In the genomic region with DNA sequence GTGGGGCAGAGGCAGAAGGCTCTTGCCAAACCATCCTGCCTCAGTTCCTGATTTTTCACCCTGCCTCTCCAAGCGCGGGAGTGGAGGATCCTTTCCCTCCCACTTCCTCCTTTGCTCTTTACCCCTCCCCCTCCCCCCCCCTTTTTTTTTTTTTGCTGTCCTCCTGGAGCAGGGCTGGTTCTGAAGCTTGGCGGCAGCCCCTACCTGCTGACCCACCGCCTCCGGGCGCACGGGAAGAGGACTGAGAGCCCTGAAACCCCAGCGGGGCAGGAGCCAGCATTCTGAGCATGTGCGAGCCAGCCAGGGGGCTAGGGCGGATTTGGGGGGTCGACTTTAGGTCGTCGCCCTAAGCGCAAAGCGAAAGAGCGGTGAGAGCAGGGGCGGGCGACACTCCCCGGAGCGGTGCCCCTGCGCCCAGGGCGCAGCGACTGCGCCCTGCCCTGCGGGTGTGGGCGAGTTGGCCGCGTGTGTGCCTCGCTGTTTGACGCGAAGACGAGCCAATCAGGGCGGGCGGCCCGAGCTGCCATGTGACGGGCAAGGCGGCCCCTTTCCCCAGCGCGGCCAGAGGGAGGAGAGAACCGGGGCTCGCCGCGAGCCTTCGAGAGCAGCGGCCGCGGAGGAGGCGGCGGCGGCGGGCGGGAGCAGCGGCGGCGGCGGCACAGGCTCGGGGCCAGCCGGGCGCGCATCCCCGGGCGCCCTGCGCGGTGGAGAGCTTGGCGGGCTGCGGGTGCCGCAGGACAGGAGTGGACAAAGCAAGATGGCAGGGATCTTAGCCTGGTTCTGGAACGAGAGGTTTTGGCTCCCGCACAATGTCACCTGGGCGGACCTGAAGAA, we compare ENCODE assay signal across 8 cellular contexts. TPM values are rescaled to one million over a fixed set of nuclear protein-coding genes. Genes with fewer than 3 reads are reported as not detected.
DNase-seq lines count a peak whose midpoint lies in the region; ATAC-seq and TF ChIP-seq lines count a peak whose summit lies in the region.

A gene with protein sequence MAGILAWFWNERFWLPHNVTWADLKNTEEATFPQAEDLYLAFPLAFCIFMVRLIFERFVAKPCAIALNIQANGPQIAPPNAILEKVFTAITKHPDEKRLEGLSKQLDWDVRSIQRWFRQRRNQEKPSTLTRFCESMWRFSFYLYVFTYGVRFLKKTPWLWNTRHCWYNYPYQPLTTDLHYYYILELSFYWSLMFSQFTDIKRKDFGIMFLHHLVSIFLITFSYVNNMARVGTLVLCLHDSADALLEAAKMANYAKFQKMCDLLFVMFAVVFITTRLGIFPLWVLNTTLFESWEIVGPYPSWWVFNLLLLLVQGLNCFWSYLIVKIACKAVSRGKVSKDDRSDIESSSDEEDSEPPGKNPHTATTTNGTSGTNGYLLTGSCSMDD (plus strand): TSS at position 581 of the 834 bp plus-strand sequence. CDS start 177 bp downstream, at position 758.

- H3K27me3 ChIP-seq in HUES48 (ENCODE audit: control insufficient read depth, insufficient read depth, low read length) (peaks cover 22% of the 10 kb centered on the region), Panc1 (ENCODE audit: control insufficient read depth, insufficient read depth, low read length) (no peaks in the 10 kb centered on the region)

- H3K4me3 Mint-ChIP-seq in activated T-helper 17 cell treated with anti-CD3 and anti-CD28 coated beads, Interleukin-2, amount 50 U/mL, for 72 hours = no peak within 1 kb of the TSS
- H3K4me3 Mint-ChIP-seq in natural killer cell = no peak within 1 kb of the TSS
- H3K4me3 Mint-ChIP-seq in stimulated activated naive B cell treated with anti-CD40 and anti-IgM and Interleukin-4, amounts not matched to agents 10 μg/mL and 1 μg/mL and 100 μg/mL, for 72 hours = no peak within 1 kb of the TSS

- H3K36me3 ChIP-seq in HUES48 (ENCODE audit: control insufficient read depth, insufficient read depth, low read length) = no peaks in the 10 kb centered on the region
- H3K36me3 ChIP-seq in Panc1 (ENCODE audit: control insufficient read depth, insufficient read depth, low read length) = no peaks in the 10 kb centered on the region; the same call in 1 of the 2 replicates

- H3K9ac ChIP-seq in HUES48 (ENCODE audit: low read depth, low read length) = peak within 1 kb of the TSS; percentile 74

- H3K36me3 Mint-ChIP-seq in activated T-helper 17 cell treated with anti-CD3 and anti-CD28 coated beads, Interleukin-2, amount 50 U/mL, for 72 hours (ENCODE audit: low read depth) = peaks cover 7% of the 10 kb centered on the region
- no peaks in the 10 kb centered on the region for H3K36me3 Mint-ChIP-seq in natural killer cell
- H3K36me3 Mint-ChIP-seq in stimulated activated naive B cell treated with anti-CD40 and anti-IgM and Interleukin-4, amounts not matched to agents 10 μg/mL and 1 μg/mL and 100 μg/mL, for 72 hours = peaks cover 5 to 8% of the 10 kb centered on the region in 2 donors

- H3K27me3 Mint-ChIP-seq in activated T-helper 17 cell treated with anti-CD3 and anti-CD28 coated beads, Interleukin-2, amount 50 U/mL, for 72 hours = no peaks in the 10 kb centered on the region
- H3K27me3 Mint-ChIP-seq in natural killer cell (ENCODE audit: low read depth in 2 of 2) = no peaks in the 10 kb centered on the region
- H3K27me3 Mint-ChIP-seq in stimulated activated naive B cell treated with anti-CD40 and anti-IgM and Interleukin-4, amounts not matched to agents 10 μg/mL and 1 μg/mL and 100 μg/mL, for 72 hours = no peaks in the 10 kb centered on the region

- CTCF ChIA-PET in Panc1 (lab: Charles Lee) = no interaction called here

- peaks cover 4% of the 10 kb centered on the region for H3K9me3 ChIP-seq in HUES48 (ENCODE audit: control insufficient read depth, insufficient read depth, low read length)
- H3K9me3 ChIP-seq in Panc1 (ENCODE audit: control insufficient read depth, insufficient read depth, low read depth, low read length) = no peaks in the 10 kb centered on the region

- no peak for TF ChIP-seq CTCF in Panc1 (IDR thresholded peaks at IDR 0.05)
- TF ChIP-seq CTCF in natural killer cell (IDR thresholded peaks at IDR 0.05) = no peak

- H3K27ac ChIP-seq in HUES48 (ENCODE audit: low read depth, low read length) (peak within 1 kb of the TSS; percentile 79), Panc1 (ENCODE audit: low read length) (peak within 1 kb of the TSS; percentile 81)

- H3K4me3 ChIP-seq in HUES48 (ENCODE audit: low read depth, low read length) (peak within 1 kb of the TSS; percentile 82), Panc1 (ENCODE audit: low read depth in 2 of 2, low read length in 2 of 2) (peak within 1 kb of the TSS; percentile 75 to 85)

- POLR2A ChIA-PET in Panc1 (lab: Charles Lee) = no interaction called here

- H3K9me3 Mint-ChIP-seq in activated T-helper 17 cell treated with anti-CD3 and anti-CD28 coated beads, Interleukin-2, amount 50 U/mL, for 72 hours = no peaks in the 10 kb centered on the region
- no peaks in the 10 kb centered on the region for H3K9me3 Mint-ChIP-seq in natural killer cell
- H3K9me3 Mint-ChIP-seq in stimulated activated naive B cell treated with anti-CD40 and anti-IgM and Interleukin-4, amounts not matched to agents 10 μg/mL and 1 μg/mL and 100 μg/mL, for 72 hours = no peaks in the 10 kb centered on the region

- H3K4me1 Mint-ChIP-seq in activated T-helper 17 cell treated with anti-CD3 and anti-CD28 coated beads, Interleukin-2, amount 50 U/mL, for 72 hours = peaks cover 13% of the 10 kb centered on the region
- H3K4me1 Mint-ChIP-seq in natural killer cell = peaks cover 27 to 28% of the 10 kb centered on the region in 2 donors
- peaks cover 12 to 34% of the 10 kb centered on the region in 2 donors for H3K4me1 Mint-ChIP-seq in stimulated activated naive B cell treated with anti-CD40 and anti-IgM and Interleukin-4, amounts not matched to agents 10 μg/mL and 1 μg/mL and 100 μg/mL, for 72 hours

- DNase-seq in DMS114 treated with DMSO at 0.1 percent for 48 hours (lab: John Stamatoyannopoulos, UW; ENCODE audit: unreplicated experiment) = peak; percentile 45
- DNase-seq in Panc1 (ENCODE audit: low read depth, low spot score) = peak; percentile 5
- DNase-seq in fibroblast of peridontal ligament (ENCODE audit: extremely low read depth) = peak; percentile 90
- DNase-seq in natural killer cell = peak; percentile 81
- peak; percentile 93 for DNase-seq in stimulated activated naive B cell treated with anti-CD40 and anti-IgM and Interleukin-4, amounts not matched to agents 10 μg/mL and 1 μg/mL and 100 μg/mL, for 72 hours

- H3K27ac Mint-ChIP-seq in activated T-helper 17 cell treated with anti-CD3 and anti-CD28 coated beads, Interleukin-2, amount 50 U/mL, for 72 hours = peak within 1 kb of the TSS; percentile 21
- H3K27ac Mint-ChIP-seq in natural killer cell = peak within 1 kb of the TSS in 1 of 2 donors; percentile 27
- peak within 1 kb of the TSS; percentile 85 for H3K27ac Mint-ChIP-seq in stimulated activated naive B cell treated with anti-CD40 and anti-IgM and Interleukin-4, amounts not matched to agents 10 μg/mL and 1 μg/mL and 100 μg/mL, for 72 hours

- ATAC-seq in GM21447 (IDR thresholded peaks at IDR 0.05; ENCODE audit: unreplicated experiment) (peak; percentile 88), Panc1 (peak; percentile 98), natural killer cell (peak; percentile 96 to 97 (median 96))
- ATAC-seq in activated T-helper 17 cell treated with anti-CD3 and anti-CD28 coated beads, Interleukin-2, amount 50 U/mL, for 72 hours (replicated peaks) = peak; percentile 98
- peak; percentile 92 to 96 for ATAC-seq in stimulated activated naive B cell treated with anti-CD40 and anti-IgM and Interleukin-4, amounts not matched to agents 10 μg/mL and 1 μg/mL and 100 μg/mL, for 72 hours (replicated peaks)

- BruUV-seq in Panc1 (replicated peaks; lab: Mats Ljungman, UMichigan) = no TSS peak

- intact Hi-C loops in Panc1 (cut with micrococcal nuclease; ENCODE audit: unreplicated experiment) (loop anchor here (10.0 kb wide), 1 partner anchor 299 kb away; no protein-coding TSS in a partner anchor), natural killer cell (cut with micrococcal nuclease) (loop anchor here (2.0 to 5.0 kb wide), 2 partner anchors 36 to 77 kb away; no protein-coding TSS in a partner anchor)

- H3K4me1 ChIP-seq in HUES48 (ENCODE audit: control insufficient read depth, insufficient read depth, low read length) (peaks cover 19% of the 10 kb centered on the region; the same call in 1 of the 2 replicates), Panc1 (ENCODE audit: control insufficient read depth, insufficient read depth, low read length) (peaks cover 17% of the 10 kb centered on the region)

- in situ Hi-C loops in Panc1 (cut with HindIII; ENCODE audit: low pct_unique_long_range_greater_than_20kb, low sequenced_read_pairs) = no loop called here

RNA-seq across cellular contexts. Expression of the gene that starts here (rescaled TPM):
- total RNA-seq in Panc1 (2021; ENCODE audit: unreplicated experiment) (30.3 TPM), natural killer cell (10 to 100 TPM in 2 of 3 donors, 1 to 10 TPM in 1; 9.1 to 13.5 (median 11.8) TPM)
- polyA plus RNA-seq in Panc1 (2012; ENCODE audit: insufficient read length) = 12.3 TPM
- 10 to 100 TPM in 1 of 2 donors, 1 to 10 TPM in 1; 7.7 to 21.5 TPM for total RNA-seq in activated T-helper 17 cell treated with anti-CD3 and anti-CD28 coated beads, Interleukin-2, amount 50 U/mL, for 72 hours

Comparison
In these comparisons a context has a peak if more than half of its experiments do, and no peak if none do; other contexts are left out.
1. Peak in every context shown above with its lines: DNase-seq, ATAC-seq, H3K4me3 ChIP-seq and H3K27ac ChIP-seq.
2. DNase-seq: peak in every context shown above with its lines; median percentile 93 in stimulated activated naive B cell treated with anti-CD40 and anti-IgM and Interleukin-4, amounts not matched to agents 10 μg/mL and 1 μg/mL and 100 μg/mL, for 72 hours; 90 in fibroblast of peridontal ligament; 81 in natural killer cell; 45 in DMS114 treated with DMSO at 0.1 percent for 48 hours; 5 in Panc1.